Comparison of ENCODE assay signal across 1 cellular context in the genomic region with DNA sequence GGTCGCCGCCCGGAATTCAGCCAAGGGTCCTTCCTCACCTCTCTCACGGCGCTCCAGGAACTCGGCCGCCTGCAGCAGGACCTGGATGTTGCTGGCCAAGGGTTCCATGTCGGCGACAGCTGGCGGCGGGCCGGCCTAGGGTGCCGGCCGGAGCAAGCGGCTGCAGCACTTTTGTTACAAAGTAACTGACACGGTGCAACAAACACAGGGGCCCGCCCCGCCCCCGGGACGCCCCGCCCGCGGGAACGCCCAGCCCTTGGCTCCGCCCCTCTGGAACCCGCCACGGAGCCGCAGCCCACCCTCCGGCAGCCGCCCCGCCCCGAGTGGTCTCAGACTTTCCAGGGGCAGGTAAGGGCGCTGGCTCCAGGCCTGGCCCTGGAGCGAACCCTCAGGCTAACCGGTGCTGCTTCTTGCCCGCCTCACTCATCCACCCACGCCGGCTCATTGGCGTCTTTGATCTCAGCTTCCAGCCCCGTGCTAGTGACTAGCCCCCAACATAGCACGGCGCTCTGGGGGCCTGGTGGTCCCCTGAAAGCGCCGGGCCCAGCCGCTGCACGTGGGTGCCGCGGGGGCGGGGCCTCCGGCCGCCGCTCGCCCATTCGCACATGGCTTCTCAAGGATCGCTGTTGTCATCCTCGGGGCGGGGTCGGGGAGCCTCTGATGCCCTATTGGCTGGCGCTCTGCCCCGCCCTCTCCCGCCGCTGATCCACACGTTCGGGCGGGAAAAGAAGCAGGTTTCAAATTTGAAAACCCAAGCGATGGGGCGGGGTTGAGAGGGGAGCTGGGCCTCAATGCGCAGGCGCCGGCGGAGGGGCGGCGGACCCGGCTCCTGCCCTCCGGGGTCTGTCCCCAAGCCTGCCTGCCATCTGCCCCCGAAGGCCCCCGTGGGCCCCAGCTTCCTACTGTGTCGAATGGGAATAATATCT.
TF ChIP-seq lines count a peak whose summit lies in the region.

A gene with protein sequence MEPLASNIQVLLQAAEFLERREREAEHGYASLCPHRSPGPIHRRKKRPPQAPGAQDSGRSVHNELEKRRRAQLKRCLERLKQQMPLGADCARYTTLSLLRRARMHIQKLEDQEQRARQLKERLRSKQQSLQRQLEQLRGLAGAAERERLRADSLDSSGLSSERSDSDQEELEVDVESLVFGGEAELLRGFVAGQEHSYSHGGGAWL (minus strand): TSS at position 176 of the 926 bp plus-strand sequence. CDS start 68 bp downstream, at position 108.

TF ChIP-seq in SK-N-SH treated with all-trans-retinoic acid at 6 μM for 48 hours, 23 proteins besides CTCF, POLR2A, EP300 and RAD21 (continued from another document):
- TF ChIP-seq, protein P1, sequence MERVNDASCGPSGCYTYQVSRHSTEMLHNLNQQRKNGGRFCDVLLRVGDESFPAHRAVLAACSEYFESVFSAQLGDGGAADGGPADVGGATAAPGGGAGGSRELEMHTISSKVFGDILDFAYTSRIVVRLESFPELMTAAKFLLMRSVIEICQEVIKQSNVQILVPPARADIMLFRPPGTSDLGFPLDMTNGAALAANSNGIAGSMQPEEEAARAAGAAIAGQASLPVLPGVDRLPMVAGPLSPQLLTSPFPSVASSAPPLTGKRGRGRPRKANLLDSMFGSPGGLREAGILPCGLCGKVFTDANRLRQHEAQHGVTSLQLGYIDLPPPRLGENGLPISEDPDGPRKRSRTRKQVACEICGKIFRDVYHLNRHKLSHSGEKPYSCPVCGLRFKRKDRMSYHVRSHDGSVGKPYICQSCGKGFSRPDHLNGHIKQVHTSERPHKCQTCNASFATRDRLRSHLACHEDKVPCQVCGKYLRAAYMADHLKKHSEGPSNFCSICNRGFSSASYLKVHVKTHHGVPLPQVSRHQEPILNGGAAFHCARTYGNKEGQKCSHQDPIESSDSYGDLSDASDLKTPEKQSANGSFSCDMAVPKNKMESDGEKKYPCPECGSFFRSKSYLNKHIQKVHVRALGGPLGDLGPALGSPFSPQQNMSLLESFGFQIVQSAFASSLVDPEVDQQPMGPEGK (CRISPR knock-in tag; IDR thresholded peaks at IDR 0.05; ENCODE audit: borderline replicate concordance), result no peak
- no peak for TF ChIP-seq TCF4 (CRISPR knock-in tag; IDR thresholded peaks at IDR 0.05; ENCODE audit: borderline replicate concordance)
